17 cellular contexts compared by ENCODE assay signal in genomic region chr9:136868644-136869043, GRCh38. TPM values are rescaled to one million over a fixed set of nuclear protein-coding genes. Genes with fewer than 3 reads are reported as not detected.
DNase-seq lines count a peak whose midpoint lies in the region; ATAC-seq and TF ChIP-seq lines count a peak whose summit lies in the region.
"Had no signal": no experiment of that assay in that cellular context is flagged by ENCODE, and none has a peak within 500 bp of the region (broad histone marks: within the 10 kb centered on the region; RNA-seq: fewer than 3 reads in every experiment).

No MANE protein-coding gene starts in this region.

- H3K9me3 Mint-ChIP-seq in activated T-cell treated with anti-CD3 and anti-CD28 coated beads, Interleukin-2, amount 50 U/mL, for 24 hours = no peaks in the 10 kb centered on the region
- H3K9me3 Mint-ChIP-seq in glutamatergic neuron (ENCODE audit: unreplicated experiment) (peaks cover 9% of the 10 kb centered on the region), osteocyte (ENCODE audit: unreplicated experiment) (no peaks in the 10 kb centered on the region)

- H3K27ac Mint-ChIP-seq in activated T-cell treated with anti-CD3 and anti-CD28 coated beads, Interleukin-2, amount 50 U/mL, for 24 hours = peak overlapping the region; percentile 44
- peak overlapping the region; percentile 64 for H3K27ac Mint-ChIP-seq in glutamatergic neuron (ENCODE audit: unreplicated experiment)
- H3K27ac Mint-ChIP-seq in osteocyte (ENCODE audit: unreplicated experiment) = no peak overlapping the region

- 0 out of 2 replicates have a peak, but pooled peaks have one; percentile 31 for TF ChIP-seq POLR2A in Raji (IDR thresholded peaks at IDR 0.05; ENCODE audit: insufficient read depth, low read depth, low read length)

- H3K36me3 Mint-ChIP-seq in activated T-cell treated with anti-CD3 and anti-CD28 coated beads, Interleukin-2, amount 50 U/mL, for 24 hours (ENCODE audit: low read depth) = peaks cover 21% of the 10 kb centered on the region
- H3K36me3 Mint-ChIP-seq in glutamatergic neuron (ENCODE audit: unreplicated experiment) (peaks cover 11% of the 10 kb centered on the region), osteocyte (ENCODE audit: unreplicated experiment) (peaks cover 4% of the 10 kb centered on the region)

- TF ChIP-seq CTCF in glutamatergic neuron (IDR thresholded peaks at IDR 0.05; ENCODE audit: partially characterized antibody, unreplicated experiment) (no peak), osteocyte (IDR thresholded peaks at IDR 0.05) (no peak)

- DNase-seq in activated T-cell treated with anti-CD3 and anti-CD28 coated beads, Interleukin-2, amount 50 U/mL, for 24 hours = no peak
- DNase-seq in activated T-cell treated with anti-CD3 and anti-CD28 coated beads for 4 hours (no peak), glutamatergic neuron (no peak), osteocyte (ENCODE audit: extremely low spot score, unreplicated experiment) (no peak), NCI-H1930 (lab: John Stamatoyannopoulos, UW) (no peak), SIG-M5 (lab: John Stamatoyannopoulos, UW) (no peak)
- DNase-seq: activated CD4-positive, alpha-beta T cell treated with anti-CD3 and anti-CD28 coated beads for 48 hours; activated T-cell treated with anti-CD3 and anti-CD28 coated beads, Interleukin-2, amount 50 U/mL, for 1 hour; amniotic stem cell; effector CD8-positive, alpha-beta T cell; head of caudate nucleus; NCI-H69; OCI-M1; stimulated activated CD4-positive, alpha-beta T cell treated with anti-CD3 and anti-CD28 coated beads, Interleukin-15, amount 100 ng/mL, for 24 hours; stimulated activated naive CD4-positive, alpha-beta T cell had no signal

- peaks cover 22% of the 10 kb centered on the region for H3K4me1 Mint-ChIP-seq in activated T-cell treated with anti-CD3 and anti-CD28 coated beads, Interleukin-2, amount 50 U/mL, for 24 hours (ENCODE audit: low read depth)
- peaks cover 3% of the 10 kb centered on the region for H3K4me1 Mint-ChIP-seq in glutamatergic neuron (ENCODE audit: low read depth, unreplicated experiment)
- peaks cover 12% of the 10 kb centered on the region for H3K4me1 Mint-ChIP-seq in osteocyte (ENCODE audit: unreplicated experiment)

- peak overlapping the region; percentile 44 for H3K4me3 Mint-ChIP-seq in activated T-cell treated with anti-CD3 and anti-CD28 coated beads, Interleukin-2, amount 50 U/mL, for 24 hours
- H3K4me3 Mint-ChIP-seq in glutamatergic neuron (ENCODE audit: unreplicated experiment) (no peak overlapping the region), osteocyte (ENCODE audit: unreplicated experiment) (peak overlapping the region; percentile 48)

- ATAC-seq in GM21515 (IDR thresholded peaks at IDR 0.05; ENCODE audit: unreplicated experiment) = no peak

- no peaks in the 10 kb centered on the region for H3K27me3 Mint-ChIP-seq in activated T-cell treated with anti-CD3 and anti-CD28 coated beads, Interleukin-2, amount 50 U/mL, for 24 hours
- no peaks in the 10 kb centered on the region for H3K27me3 Mint-ChIP-seq in glutamatergic neuron (ENCODE audit: unreplicated experiment)
- no peaks in the 10 kb centered on the region for H3K27me3 Mint-ChIP-seq in osteocyte (ENCODE audit: unreplicated experiment)

RNA-seq across cellular contexts. Expression of gene EDF1, which starts 2.5 kb away (rescaled TPM):
- total RNA-seq in glutamatergic neuron (ENCODE audit: unreplicated experiment) = 343 TPM
- 338 and 342 TPM in 2 replicates for total RNA-seq in osteocyte

RNA-seq across cellular contexts. Expression of gene MAMDC4, which starts 16.5 kb away (rescaled TPM):
- total RNA-seq in glutamatergic neuron (ENCODE audit: unreplicated experiment) = 17.6 TPM
- total RNA-seq in osteocyte = 7.4 and 9.4 TPM in 2 replicates

RNA-seq across cellular contexts. Expression of gene TRAF2, which starts 17.7 kb away (rescaled TPM):
- total RNA-seq in glutamatergic neuron (ENCODE audit: unreplicated experiment) = 27.3 TPM
- total RNA-seq in osteocyte = 12.2 and 14.4 TPM in 2 replicates

RNA-seq across cellular contexts. Expression of gene PHPT1, which starts 19.4 kb away (rescaled TPM):
- 101 TPM for total RNA-seq in glutamatergic neuron (ENCODE audit: unreplicated experiment)
- 131 and 142 TPM in 2 replicates for total RNA-seq in osteocyte

RNA-seq across cellular contexts. Expression of gene AJM1, which starts 26.4 kb away (rescaled TPM):
- 15.3 TPM for total RNA-seq in glutamatergic neuron (ENCODE audit: unreplicated experiment)
- 4.4 and 4.5 TPM in 2 replicates for total RNA-seq in osteocyte
